Comparison of ENCODE assay signal across 16 cellular contexts in the genomic region with DNA sequence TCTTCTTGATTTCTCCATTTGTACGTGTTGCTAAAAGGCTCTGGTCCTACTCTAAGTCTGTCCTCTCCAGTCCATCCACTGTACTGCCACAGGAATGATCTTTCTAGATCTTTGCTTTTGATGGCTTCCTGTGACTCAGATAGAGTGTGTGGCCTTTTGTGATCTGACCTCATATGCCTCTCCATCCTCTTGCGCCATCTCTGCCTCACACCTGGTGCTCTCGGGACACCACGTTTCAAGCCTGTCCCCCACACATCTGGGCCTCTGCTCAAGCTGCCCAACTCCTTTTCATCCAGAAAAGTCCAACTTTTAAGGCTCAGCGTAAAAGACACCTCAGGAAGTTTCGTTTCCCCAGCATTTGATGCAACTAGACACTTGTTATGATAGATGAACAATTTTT. TPM values are rescaled to one million over a fixed set of nuclear protein-coding genes. Genes with fewer than 3 reads are reported as not detected.
A peak's percentile ranks its signal among the peaks of the same experiment; 100 is the strongest.
DNase-seq lines count a peak whose midpoint lies in the region; ATAC-seq, FAIRE-seq and TF ChIP-seq lines count a peak whose summit lies in the region.
"Had no signal": no experiment of that assay in that cellular context is flagged by ENCODE, and none has a peak within 500 bp of the region (broad histone marks: within the 10 kb centered on the region; RNA-seq: fewer than 3 reads in every experiment).

No MANE protein-coding gene starts in this region.

- no peak overlapping the region for H3K4me3 ChIP-seq in K562
- H3K4me3 ChIP-seq in WERI-Rb-1 (ENCODE audit: low read depth, low read length), result no peak overlapping the region

- in situ Hi-C loops in K562 (cut with MboI), result no loop called here

- no peaks in the 10 kb centered on the region for H3K79me2 ChIP-seq in K562 (ENCODE audit: control insufficient read depth, insufficient read depth, low read length)

- peak; percentile 45; the same call in 1 of the 3 replicates for ATAC-seq in K562
- no peak for ATAC-seq in GM21423 (IDR thresholded peaks at IDR 0.05; ENCODE audit: unreplicated experiment)
- ATAC-seq: CD8-positive, alpha-beta T cell had no signal

- H3K4me1 ChIP-seq in K562 (replicated peaks in 1 of 2; ENCODE audit: control insufficient read depth in 2 of 2, insufficient read depth in 2 of 2, low read length in 2 of 2), result no peaks in the 10 kb centered on the region; a peak in 2 of 5 replicates

- H3K27me3 ChIP-seq in K562 (ENCODE audit: control insufficient read depth in 2 of 2, insufficient read depth in 2 of 2, low read length in 2 of 2) (no peaks in the 10 kb centered on the region), WERI-Rb-1 (ENCODE audit: insufficient read depth, low read depth, severe bottlenecking) (no peaks in the 10 kb centered on the region)

- H3K27ac ChIP-seq in K562 (ENCODE audit: extremely low read depth, low read depth, low read length) (no peak overlapping the region), WERI-Rb-1 (no peak overlapping the region)

- WGBS in K562 (ENCODE audit: insufficient coverage, low coverage, missing lambda C conversion rate), result 55% methylated on average over 6 of the region's 6 CpGs

- H3K9me1 ChIP-seq in K562 (ENCODE audit: control insufficient read depth, insufficient read depth, low read length), result no peaks in the 10 kb centered on the region

- intact Hi-C loops in K562 (cut with micrococcal nuclease), result no loop called here

- H4K20me1 ChIP-seq in K562 (replicated peaks; ENCODE audit: control insufficient read depth, insufficient read depth, low read length), result no peaks in the 10 kb centered on the region

- CTCF ChIA-PET in K562 (lab: Yijun Ruan, JAX; ENCODE audit: low intra/inter-chr PET ratio), result no interaction called here

- TF ChIP-seq CTCF in K562 (IDR thresholded peaks at IDR 0.05 in 2 of 3, conservative IDR thresholded peaks at IDR 0.05 in 1 of 3; ENCODE audit: insufficient read depth in 2 of 3, low read depth in 1 of 3, low read length in 3 of 3), result no peak
- no peak for TF ChIP-seq CTCF in D721Med (IDR thresholded peaks at IDR 0.05; ENCODE audit: insufficient read depth, missing control alignments)
- no peak for TF ChIP-seq CTCF in WERI-Rb-1 (IDR thresholded peaks at IDR 0.05; ENCODE audit: low read depth, low read length)

- no peak for FAIRE-seq in K562 (lab: Jason Lieb, UNC)
- no peak for FAIRE-seq in D721Med (lab: Jason Lieb, UNC)
- FAIRE-seq: TTC549 had no signal

- no peak overlapping the region for H2AFZ ChIP-seq in K562 (ENCODE audit: low read depth, low read length)

- DNase-seq in EH (ENCODE audit: low read depth), result peak; percentile 56
- peak; percentile 70 for DNase-seq in M059J (ENCODE audit: low read depth)
- DNase-seq in K562 (ENCODE audit: extremely low read depth in 1 of 4, low spot score in 3 of 4), result peak in 3 of 4 experiments; percentile 7 to 25 (median 13)
- peak; percentile 31 to 56 for DNase-seq in lung microvascular endothelial cell (ENCODE audit: low read depth in 2 of 2)
- no peak for DNase-seq in D721Med (ENCODE audit: insufficient read length, low spot score)
- no peak for DNase-seq in WERI-Rb-1
- no peak for DNase-seq in central memory CD4-positive, alpha-beta T cell
- DNase-seq: activated CD8-positive, alpha-beta memory T cell treated with anti-CD3 and anti-CD28 coated beads, Interleukin-2, amount 50 U/mL, for 48 hours; CD8-positive, alpha-beta T cell; NCI-H1105 treated with DMSO at 0.1 percent for 48 hours; NCI-H510A; retina; Right ventricle myocardium superior; substantia nigra had no signal

- H3K36me3 ChIP-seq in K562 (ENCODE audit: control insufficient read depth, insufficient read depth, low read length) (peaks cover 14% of the 10 kb centered on the region; the same call in 1 of the 3 replicates), WERI-Rb-1 (peaks cover under 1% of the 10 kb centered on the region; the same call in 1 of the 2 replicates)

- TF ChIP-seq EP300 in K562 (IDR thresholded peaks at IDR 0.05; ENCODE audit: low read length), result no peak

- POLR2A ChIA-PET in K562 (lab: Yijun Ruan, JAX), result no interaction called here

- no peak overlapping the region for H3K4me2 ChIP-seq in K562 (ENCODE audit: insufficient read depth, low read length)

- BruUV-seq in K562 (replicated peaks; lab: Mats Ljungman, UMichigan), result no TSS peak

- TF ChIP-seq POLR2A in K562 (conservative IDR thresholded peaks at IDR 0.05), result no peak

- no peak overlapping the region for H3K9ac ChIP-seq in K562 (ENCODE audit: insufficient read depth in 1 of 2, low read depth in 2 of 2, low read length in 2 of 2)

- H3K9me3 ChIP-seq in K562 (replicated peaks; ENCODE audit: control insufficient read depth, insufficient read depth, low read depth, low read length) (no peaks in the 10 kb centered on the region), WERI-Rb-1 (ENCODE audit: severe bottlenecking) (no peaks in the 10 kb centered on the region)

- TF ChIP-seq RAD21 in K562 (CRISPR knock-in tag; conservative IDR thresholded peaks at IDR 0.05 in 1 of 2, IDR thresholded peaks at IDR 0.05 in 1 of 2), result no peak

TF ChIP-seq in K562, 482 proteins besides CTCF, POLR2A, EP300 and RAD21 (continues in another document):
- TF ChIP-seq, protein P1, sequence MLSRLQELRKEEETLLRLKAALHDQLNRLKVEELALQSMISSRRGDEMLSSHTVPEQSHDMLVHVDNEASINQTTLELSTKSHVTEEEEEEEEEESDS (CRISPR knock-in tag; IDR thresholded peaks at IDR 0.05), result no peak
- TF ChIP-seq NCOA6 (IDR thresholded peaks at IDR 0.05), result no peak
- no peak for TF ChIP-seq NFE2 (IDR thresholded peaks at IDR 0.05; ENCODE audit: low read depth)
- TF ChIP-seq ZNF263 (CRISPR knock-in tag; IDR thresholded peaks at IDR 0.05; ENCODE audit: borderline replicate concordance), result no peak
- no peak for TF ChIP-seq SUPT5H (IDR thresholded peaks at IDR 0.05)
- TF ChIP-seq, protein P2, sequence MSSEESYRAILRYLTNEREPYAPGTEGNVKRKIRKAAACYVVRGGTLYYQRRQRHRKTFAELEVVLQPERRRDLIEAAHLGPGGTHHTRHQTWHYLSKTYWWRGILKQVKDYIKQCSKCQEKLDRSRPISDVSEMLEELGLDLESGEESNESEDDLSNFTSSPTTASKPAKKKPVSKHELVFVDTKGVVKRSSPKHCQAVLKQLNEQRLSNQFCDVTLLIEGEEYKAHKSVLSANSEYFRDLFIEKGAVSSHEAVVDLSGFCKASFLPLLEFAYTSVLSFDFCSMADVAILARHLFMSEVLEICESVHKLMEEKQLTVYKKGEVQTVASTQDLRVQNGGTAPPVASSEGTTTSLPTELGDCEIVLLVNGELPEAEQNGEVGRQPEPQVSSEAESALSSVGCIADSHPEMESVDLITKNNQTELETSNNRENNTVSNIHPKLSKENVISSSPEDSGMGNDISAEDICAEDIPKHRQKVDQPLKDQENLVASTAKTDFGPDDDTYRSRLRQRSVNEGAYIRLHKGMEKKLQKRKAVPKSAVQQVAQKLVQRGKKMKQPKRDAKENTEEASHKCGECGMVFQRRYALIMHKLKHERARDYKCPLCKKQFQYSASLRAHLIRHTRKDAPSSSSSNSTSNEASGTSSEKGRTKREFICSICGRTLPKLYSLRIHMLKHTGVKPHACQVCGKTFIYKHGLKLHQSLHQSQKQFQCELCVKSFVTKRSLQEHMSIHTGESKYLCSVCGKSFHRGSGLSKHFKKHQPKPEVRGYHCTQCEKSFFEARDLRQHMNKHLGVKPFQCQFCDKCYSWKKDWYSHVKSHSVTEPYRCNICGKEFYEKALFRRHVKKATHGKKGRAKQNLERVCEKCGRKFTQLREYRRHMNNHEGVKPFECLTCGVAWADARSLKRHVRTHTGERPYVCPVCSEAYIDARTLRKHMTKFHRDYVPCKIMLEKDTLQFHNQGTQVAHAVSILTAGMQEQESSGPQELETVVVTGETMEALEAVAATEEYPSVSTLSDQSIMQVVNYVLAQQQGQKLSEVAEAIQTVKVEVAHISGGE (CRISPR knock-in tag; IDR thresholded peaks at IDR 0.05), result no peak
- no peak for TF ChIP-seq ZNF696 (CRISPR knock-in tag; conservative IDR thresholded peaks at IDR 0.05)
- no peak for TF ChIP-seq ZNF76 (CRISPR knock-in tag; IDR thresholded peaks at IDR 0.05; ENCODE audit: borderline replicate concordance)

RNA-seq across cellular contexts. Expression of gene DCAF4, which starts 39.0 kb away (rescaled TPM):
- 24.5 and 42.4 TPM in 2 replicates for total RNA-seq in M059J (2014; rRNA removed; shearing (Covaris generic))
- total RNA-seq in K562 (2011; cell fraction: chromatin; rRNA removed; ENCODE audit: low replicate concordance), result 103 and 169 TPM in 2 replicates
- 82.0 and 90.8 TPM in 2 replicates for total RNA-seq in K562 (2011; cell fraction: nucleolus; rRNA removed)
- total RNA-seq in K562 (2011; cell fraction: nucleoplasm; rRNA removed), result 65.7 and 81.0 TPM in 2 replicates
- total RNA-seq in K562 (2014; rRNA removed), result 21.4 and 31.3 TPM in 2 replicates
- total RNA-seq in K562 (2014; rRNA removed; fragmentation: Illumina TruSeq; extraction: Trizol), result 18.8 and 22.9 TPM in 2 replicates
- total RNA-seq in K562 (2015; rRNA removed; fragmentation: Illumina TruSeq; extraction: Trizol), result 19.6 and 20.4 TPM in 2 replicates
- total RNA-seq in K562 (2021), result 27.9 and 28.2 TPM in 2 replicates
- polyA plus RNA-seq in K562 (2011; rRNA removed), result 26.9 and 31.8 TPM in 2 replicates
- polyA plus RNA-seq in K562 (2011; cell fraction: cytosol; rRNA removed), result 19.4 and 29.3 TPM in 2 replicates
- polyA plus RNA-seq in K562 (2011; cell fraction: nucleus; rRNA removed), result 98.8 and 105 TPM in 2 replicates
- polyA plus RNA-seq in K562 (2012), result 13.8 and 14.5 TPM in 2 replicates
- 40.3 and 49.2 TPM in 2 replicates for polyA plus RNA-seq in K562 (2014; fragmentation: Illumina TruSeq; extraction: Trizol)
- 1 to 10 TPM; 2.7 to 3.8 TPM for polyA plus RNA-seq in K562 (2014; fragmentation: Nextera tagmentation; extraction: Ambion mirVana)
- 27.9 and 34.6 TPM in 2 replicates for polyA plus RNA-seq in K562 (2014; rRNA removed)
- 28.0 and 31.0 TPM in 2 replicates for polyA minus RNA-seq in K562 (2011; rRNA and poly(A)+ RNA removed)
- 6.0 and 10.9 TPM in 2 replicates for polyA minus RNA-seq in K562 (2011; cell fraction: cytosol; rRNA and poly(A)+ RNA removed)
- polyA minus RNA-seq in K562 (2011; cell fraction: nucleus; rRNA and poly(A)+ RNA removed), result 34.7 and 41.1 TPM in 2 replicates
- 3.7 and 6.7 TPM in 2 replicates for total RNA-seq in lung microvascular endothelial cell

Comparison
In these comparisons a context has a peak if more than half of its experiments do, and no peak if none do; other contexts are left out.
1. DNase-seq: peak in EH (single experiment), M059J (single experiment), K562 (3 of 4) and lung microvascular endothelial cell (2 of 2); none in D721Med (single experiment), WERI-Rb-1 (single experiment) and central memory CD4-positive, alpha-beta T cell (single experiment).